Comparison of ENCODE assay signal across 1 cellular context in the genomic region with DNA sequence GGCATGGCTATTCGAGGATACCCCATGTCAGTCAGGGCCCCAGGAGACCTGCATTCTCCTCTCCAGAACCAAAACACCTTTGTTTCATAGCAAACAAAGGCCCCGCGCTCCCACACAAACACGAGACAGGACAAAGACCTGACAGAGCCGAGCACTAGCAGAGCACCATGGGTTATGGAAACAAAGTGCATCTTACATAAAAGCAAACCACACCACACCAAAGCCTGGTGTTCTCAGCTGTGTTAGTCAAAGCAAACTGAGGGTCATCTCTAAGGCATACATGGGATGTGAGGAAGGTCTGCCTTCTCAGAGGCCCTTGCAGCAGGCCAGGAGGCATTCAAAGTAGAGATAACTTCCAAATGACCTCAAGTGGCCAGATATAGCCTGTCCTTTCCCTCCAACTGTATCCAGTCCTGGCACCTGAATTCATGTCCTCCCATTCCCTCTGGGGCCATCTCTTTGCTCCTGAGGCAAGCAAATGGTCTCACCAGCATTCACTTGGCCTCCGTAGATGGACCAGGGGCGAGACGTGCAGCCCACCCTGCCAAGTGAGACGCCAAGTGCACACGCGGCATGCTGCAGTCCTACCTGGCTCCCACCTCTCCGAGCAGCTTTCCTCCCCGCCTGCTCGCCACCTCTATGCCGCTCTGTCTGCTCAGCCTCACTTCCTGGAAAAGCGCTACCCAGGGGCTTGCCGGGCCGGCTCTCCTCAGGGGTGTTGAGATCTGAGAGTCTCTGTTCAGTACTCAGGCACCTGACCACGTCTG.
TF ChIP-seq lines count a peak whose summit lies in the region.

No MANE protein-coding gene starts in this region.

TF ChIP-seq in GM23338, 12 proteins besides CTCF, POLR2A, EP300 and RAD21 (continued from another document):
- TF ChIP-seq EZH2phosphoT487 (IDR thresholded peaks at IDR 0.05; ENCODE audit: unreplicated experiment), result no peak
- TF ChIP-seq, protein P1, sequence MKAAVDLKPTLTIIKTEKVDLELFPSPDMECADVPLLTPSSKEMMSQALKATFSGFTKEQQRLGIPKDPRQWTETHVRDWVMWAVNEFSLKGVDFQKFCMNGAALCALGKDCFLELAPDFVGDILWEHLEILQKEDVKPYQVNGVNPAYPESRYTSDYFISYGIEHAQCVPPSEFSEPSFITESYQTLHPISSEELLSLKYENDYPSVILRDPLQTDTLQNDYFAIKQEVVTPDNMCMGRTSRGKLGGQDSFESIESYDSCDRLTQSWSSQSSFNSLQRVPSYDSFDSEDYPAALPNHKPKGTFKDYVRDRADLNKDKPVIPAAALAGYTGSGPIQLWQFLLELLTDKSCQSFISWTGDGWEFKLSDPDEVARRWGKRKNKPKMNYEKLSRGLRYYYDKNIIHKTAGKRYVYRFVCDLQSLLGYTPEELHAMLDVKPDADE (IDR thresholded peaks at IDR 0.05), result no peak
